Comparison of ENCODE assay signal across 11 cellular contexts in genomic region chr17:74631468-74632195, GRCh38. TPM values are rescaled to one million over a fixed set of nuclear protein-coding genes. Genes with fewer than 3 reads are reported as not detected.
DNase-seq lines count a peak whose midpoint lies in the region; ATAC-seq, FAIRE-seq and TF ChIP-seq lines count a peak whose summit lies in the region.
"Had no signal": no experiment of that assay in that cellular context is flagged by ENCODE, and none has a peak within 500 bp of the region (broad histone marks: within the 10 kb centered on the region; RNA-seq: fewer than 3 reads in every experiment).

No MANE protein-coding gene starts in this region.

- in situ Hi-C loops in GM23248 (cut with MboI): no loop called here
- in situ Hi-C loops in HAP-1 (cut with MboI; ENCODE audit: low sequenced_read_pairs): no loop called here

- peaks cover 14% of the 10 kb centered on the region; the same call in 1 of the 2 replicates for H3F3A ChIP-seq in GM23248 (ENCODE audit: insufficient read depth)

- H2AFZ ChIP-seq in GM23248: peak overlapping the region; percentile 52

- no peak for TF ChIP-seq POLR2A in A549 (IDR thresholded peaks at IDR 0.05; ENCODE audit: low read length)

- no peak for TF ChIP-seq CTCF in A549 (IDR thresholded peaks at IDR 0.05)
- no peak for TF ChIP-seq CTCF in lower lobe of right lung (IDR thresholded peaks at IDR 0.05)

- CTCF ChIA-PET in A549 (lab: Yijun Ruan, JAX): interaction anchor here (1.0 to 2.8 kb wide), 8 partner anchors 13 to 1109 kb away, joined by 3 to 11 read pairs (median 4); no protein-coding TSS in a partner anchor

- DNase-seq in A549 (ENCODE audit: low read depth in 1 of 2, low spot score in 1 of 2): no peak
- DNase-seq in GM23248: peak; percentile 74
- DNase-seq in SKM-1 (lab: John Stamatoyannopoulos, UW; ENCODE audit: unreplicated experiment): peak; percentile 88
- no peak for DNase-seq in lower lobe of right lung
- no peak for DNase-seq in activated CD8-positive, alpha-beta memory T cell treated with anti-CD3 and anti-CD28 coated beads for 24 hours
- DNase-seq in NCI-H1436 treated with DMSO at 0.1 percent for 48 hours (lab: John Stamatoyannopoulos, UW): no peak
- DNase-seq in HAP-1 (ENCODE audit: low spot score in 2 of 2): no peak
- DNase-seq in activated effector memory CD4-positive, alpha-beta T cell treated with Interleukin-2 at 50 U/mL for 16 hours: no peak
- DNase-seq: NCI-H2107 had no signal

- H3K4me1 ChIP-seq in A549 (no peaks in the 10 kb centered on the region), GM23248 (ENCODE audit: insufficient read depth) (no peaks in the 10 kb centered on the region), lower lobe of right lung (peaks cover 5% of the 10 kb centered on the region), HAP-1 (no peaks in the 10 kb centered on the region)

- H4K20me1 ChIP-seq in GM23248 (ENCODE audit: insufficient read depth): no peaks in the 10 kb centered on the region

- H3K36me3 ChIP-seq in GM23248 (ENCODE audit: low read depth) (no peaks in the 10 kb centered on the region), lower lobe of right lung (no peaks in the 10 kb centered on the region), HAP-1 (replicated peaks) (no peaks in the 10 kb centered on the region)

- peak overlapping the region; percentile 55 for H3K4me2 ChIP-seq in A549
- peak overlapping the region; percentile 43 for H3K4me2 ChIP-seq in GM23248 (ENCODE audit: unreplicated experiment)

- peak; percentile 37 to 60; a peak in 4 of 6 replicates for ATAC-seq in A549
- peak; percentile 68 to 80 for ATAC-seq in lower lobe of right lung

- peak overlapping the region in 1 of 2 experiments; percentile 17; a peak in 1 of 6 replicates for H3K27ac ChIP-seq in A549
- peak overlapping the region; percentile 34; the same call in 1 of the 2 replicates for H3K27ac ChIP-seq in GM23248
- H3K27ac ChIP-seq in lower lobe of right lung: no peak overlapping the region
- H3K27ac ChIP-seq: C4-2B had no signal

- TF ChIP-seq RAD21 in A549 (conservative IDR thresholded peaks at IDR 0.05 in 1 of 2, IDR thresholded peaks at IDR 0.05 in 1 of 2): no peak

- peaks cover 15% of the 10 kb centered on the region; the same call in 1 of the 3 replicates for H3K9me3 ChIP-seq in A549
- H3K9me3 ChIP-seq in GM23248 (ENCODE audit: low read depth): no peaks in the 10 kb centered on the region
- H3K9me3 ChIP-seq in lower lobe of right lung: no peaks in the 10 kb centered on the region
- H3K9me3 ChIP-seq in HAP-1: no peaks in the 10 kb centered on the region

- POLR2A ChIA-PET in A549 (lab: Yijun Ruan, JAX): no interaction called here

- H3K9ac ChIP-seq in GM23248: peak overlapping the region; percentile 40; the same call in 1 of the 2 replicates

- H3K27me3 ChIP-seq in GM23248 (replicated peaks; ENCODE audit: insufficient read depth): no peaks in the 10 kb centered on the region; the same call in 1 of the 2 replicates
- H3K27me3 ChIP-seq in lower lobe of right lung (ENCODE audit: low read depth): peaks cover 15% of the 10 kb centered on the region
- peaks cover 18% of the 10 kb centered on the region for H3K27me3 ChIP-seq in HAP-1 (ENCODE audit: low read depth)

- H3K4me3 ChIP-seq in A549 (0 out of 3 replicates have a peak overlapping the region, but pooled peaks have one; percentile 6), GM23248 (peak overlapping the region; percentile 51), lower lobe of right lung (no peak overlapping the region), HAP-1 (no peak overlapping the region)

- H3K9me2 ChIP-seq in GM23248 (ENCODE audit: insufficient read depth): no peaks in the 10 kb centered on the region

- 53% methylated on average over 7 of the region's 7 CpGs for WGBS in A549 (ENCODE audit: missing lambda C conversion rate)
- WGBS in GM23248 (ENCODE audit: low coverage in 1 of 2, low lambda C conversion rate in 2 of 2, missing lambda C conversion rate in 2 of 2), 2 experiments: 17 to 22% methylated on average over 7 of the region's 7 CpGs

- intact Hi-C loops in lower lobe of right lung (cut with DNase I): no loop called here

- no peaks in the 10 kb centered on the region for H3K79me2 ChIP-seq in GM23248 (ENCODE audit: insufficient read depth)

- no peak for TF ChIP-seq EP300 in A549 (IDR thresholded peaks at IDR 0.05)

- FAIRE-seq in A549 (lab: Jason Lieb, UNC): no peak
- FAIRE-seq: TTC549 had no signal

TF ChIP-seq in A549, 52 proteins besides CTCF, POLR2A, EP300 and RAD21:
- TF ChIP-seq RARB (CRISPR knock-in tag; IDR thresholded peaks at IDR 0.05): no peak
- no peak for TF ChIP-seq KDM5A (IDR thresholded peaks at IDR 0.05)
- no peak for TF ChIP-seq FOSL2 (IDR thresholded peaks at IDR 0.05)
- no peak for TF ChIP-seq FOSL2 (CRISPR knock-in tag; IDR thresholded peaks at IDR 0.05)
- no peak for TF ChIP-seq RFX5 (IDR thresholded peaks at IDR 0.05)
- TF ChIP-seq ZFP36 (IDR thresholded peaks at IDR 0.05; ENCODE audit: borderline replicate concordance, partially characterized antibody): no peak
- TF ChIP-seq HOXA7 (CRISPR knock-in tag; IDR thresholded peaks at IDR 0.05): no peak
- no peak for TF ChIP-seq HOXB13 (CRISPR knock-in tag; IDR thresholded peaks at IDR 0.05; ENCODE audit: low read depth)
- TF ChIP-seq RCOR1 (IDR thresholded peaks at IDR 0.05; ENCODE audit: low read depth, low read length): no peak
- no peak for TF ChIP-seq TFCP2L1 (CRISPR knock-in tag; IDR thresholded peaks at IDR 0.05)
- TF ChIP-seq BCL3 (IDR thresholded peaks at IDR 0.05): no peak
- TF ChIP-seq FOXS1 (CRISPR knock-in tag; IDR thresholded peaks at IDR 0.05): no peak
- TF ChIP-seq JUN (IDR thresholded peaks at IDR 0.05): no peak
- no peak for TF ChIP-seq GATA3 (IDR thresholded peaks at IDR 0.05; ENCODE audit: borderline replicate concordance)
- TF ChIP-seq CBX8 (IDR thresholded peaks at IDR 0.05): no peak
- TF ChIP-seq CHD4 (IDR thresholded peaks at IDR 0.05; ENCODE audit: borderline replicate concordance): no peak
- no peak for TF ChIP-seq ESRRA (IDR thresholded peaks at IDR 0.05; ENCODE audit: borderline replicate concordance, low read length)

RNA-seq across cellular contexts. Expression of gene CD300E, which starts 8.1 kb away (rescaled TPM):
- polyA plus RNA-seq in A549 (2011; rRNA removed) (not detected in 2 replicates), A549 (2017; fragmentation: RNase III; extraction: RNeasy Plus Mini Kit Qiagen cat#74134 plus additional on column Dnase treatment) (not detected in 3 replicates), GM23248 (2016; fragmentation: Nextera tagmentation; extraction: Ambion mirVana) (not detected in 2 replicates)
- not detected in 2 replicates for polyA plus RNA-seq in A549 (2012; cell fraction: cytosol; rRNA removed)
- not detected in 2 replicates for polyA plus RNA-seq in A549 (2012; cell fraction: nucleus; rRNA removed)
- polyA minus RNA-seq in A549 (2011; rRNA and poly(A)+ RNA removed): not detected in 2 replicates
- not detected in 2 replicates for total RNA-seq in GM23248 (2014; rRNA removed; shearing (Covaris generic))
- total RNA-seq in lower lobe of right lung: 7.3 TPM

RNA-seq across cellular contexts. Expression of gene CD300LD, which starts 39.5 kb away (rescaled TPM):
- polyA plus RNA-seq in A549 (2011; rRNA removed): not detected in 2 replicates
- not detected in 2 replicates for polyA plus RNA-seq in A549 (2012; cell fraction: cytosol; rRNA removed)
- not detected in 2 replicates for polyA plus RNA-seq in A549 (2012; cell fraction: nucleus; rRNA removed)
- not detected in 3 replicates for polyA plus RNA-seq in A549 (2017; fragmentation: RNase III; extraction: RNeasy Plus Mini Kit Qiagen cat#74134 plus additional on column Dnase treatment)
- not detected in 2 replicates for polyA minus RNA-seq in A549 (2011; rRNA and poly(A)+ RNA removed)
- total RNA-seq in GM23248 (2014; rRNA removed; shearing (Covaris generic)): not detected in 2 replicates
- not detected in 2 replicates for polyA plus RNA-seq in GM23248 (2016; fragmentation: Nextera tagmentation; extraction: Ambion mirVana)
- not detected for total RNA-seq in lower lobe of right lung

Comparison
In these comparisons a context has a peak if more than half of its experiments do, and no peak if none do; other contexts are left out.
1. DNase-seq: peak in GM23248 (single experiment) and SKM-1 (single experiment); none in A549 (0 of 2), lower lobe of right lung (single experiment), activated CD8-positive, alpha-beta memory T cell treated with anti-CD3 and anti-CD28 coated beads for 24 hours (single experiment), NCI-H1436 treated with DMSO at 0.1 percent for 48 hours (single experiment), HAP-1 (0 of 2) and activated effector memory CD4-positive, alpha-beta T cell treated with Interleukin-2 at 50 U/mL for 16 hours (single experiment).
2. H3K4me3 ChIP-seq: peak in A549 (single experiment) and GM23248 (single experiment); none in lower lobe of right lung (single experiment) and HAP-1 (single experiment).